8 cellular contexts compared by ENCODE assay signal in genomic region chr11:34357646-34358257, GRCh38. TPM values are rescaled to one million over a fixed set of nuclear protein-coding genes. Genes with fewer than 3 reads are reported as not detected.
A peak's percentile ranks its signal among the peaks of the same experiment; 100 is the strongest.
DNase-seq lines count a peak whose midpoint lies in the region; ATAC-seq and TF ChIP-seq lines count a peak whose summit lies in the region.

ABTB2 (minus strand) TSS chr11:34358010.

- peak; percentile 86 for ATAC-seq in HG03432 (IDR thresholded peaks at IDR 0.05; ENCODE audit: unreplicated experiment)

- H3K36me3 ChIP-seq in BE2C = no peaks in the 10 kb centered on the region

- DNase-seq in BE2C (peak; percentile 94), GM19238 (ENCODE audit: insufficient read length, low spot score) (peak; percentile 85), NCI-H460 (ENCODE audit: extremely low read depth, low read depth) (peak; percentile 93), choroid plexus epithelial cell (ENCODE audit: low read depth) (peak; percentile 99), left kidney (ENCODE audit: low read depth, low spot score) (peak; percentile 99)
- peak; percentile 93 for DNase-seq in activated CD4-positive, alpha-beta T cell treated with anti-CD3 and anti-CD28 coated beads for 1 hour
- peak; percentile 97 for DNase-seq in stimulated activated CD4-positive, alpha-beta T cell treated with anti-CD3 and anti-CD28 coated beads, Interleukin-1b, Interleukin-23, amount 100 ng/mL, for 48 hours

- no peaks in the 10 kb centered on the region for H3K4me1 ChIP-seq in BE2C

- H3K4me3 ChIP-seq in BE2C (ENCODE audit: low read depth, low read length) = peak within 1 kb of the TSS; percentile 60
- peak within 1 kb of the TSS; percentile 64 for H3K4me3 ChIP-seq in choroid plexus epithelial cell (ENCODE audit: low read depth, low read length)

- H3K9me3 ChIP-seq in BE2C = no peaks in the 10 kb centered on the region

- peaks cover 8% of the 10 kb centered on the region; the same call in 1 of the 2 replicates for H3K27me3 ChIP-seq in BE2C

- TF ChIP-seq CTCF in BE2C (IDR thresholded peaks at IDR 0.05; ENCODE audit: low read depth, low read length) (no peak), choroid plexus epithelial cell (conservative IDR thresholded peaks at IDR 0.05; ENCODE audit: low read depth, low read length) (no peak)

RNA-seq across cellular contexts. Expression of gene ABTB2, which starts in this region (rescaled TPM):
- 6.2 TPM for polyA plus RNA-seq in BE2C (2012; ENCODE audit: insufficient read depth, insufficient read length, low read depth)
- 1.3 and 1.9 TPM in 2 replicates for total RNA-seq in NCI-H460 (2014; rRNA removed; shearing (Covaris generic))
- polyA plus RNA-seq in NCI-H460 (2014; cell fraction: nucleus; rRNA removed) = 1.7 and 4.5 TPM in 2 replicates

Comparison
In these comparisons a context has a peak if more than half of its experiments do, and no peak if none do; other contexts are left out.
1. Peak in every context shown above with its lines: DNase-seq, ATAC-seq and H3K4me3 ChIP-seq.